21 cellular contexts compared by ENCODE assay signal in genomic region chr6:56897789-56898509, GRCh38. TPM values are rescaled to one million over a fixed set of nuclear protein-coding genes. Genes with fewer than 3 reads are reported as not detected.
"Had no signal": no experiment of that assay in that cellular context is flagged by ENCODE, and none has a peak within 500 bp of the region (broad histone marks: within the 10 kb centered on the region; RNA-seq: fewer than 3 reads in every experiment).

No MANE protein-coding gene starts in this region.

- H3K4me3 ChIP-seq: cardiac muscle cell, SK-N-MC had no signal

- H3K27me3 ChIP-seq: brain microvascular endothelial cell, cardiac muscle cell had no signal

- ATAC-seq: activated CD4-positive, alpha-beta T cell treated with anti-CD3 and anti-CD28 coated beads for 36 hours; activated T-helper 17 cell treated with anti-CD3 and anti-CD28 coated beads, Interleukin-2, amount 50 U/mL, for 72 hours; T-cell had no signal

- DNase-seq: activated CD4-positive, alpha-beta memory T cell treated with anti-CD3 and anti-CD28 coated beads, Interleukin-2, amount 10 ng/mL, durations not matched to agents 7 days and 5 days; activated CD4-positive, alpha-beta T cell treated with anti-CD3 and anti-CD28 coated beads for 36 hours; activated CD4-positive, alpha-beta T cell treated with anti-CD3 and anti-CD28 coated beads, Interleukin-2, amount 50 U/mL, for 1 hour; activated gamma-delta T cell; activated naive CD4-positive, alpha-beta T cell treated with anti-CD3 and anti-CD28 coated beads for 36 hours; activated T-cell treated with anti-CD3 and anti-CD28 coated beads for 4 hours; activated T-cell treated with anti-CD3 and anti-CD28 coated beads, Interleukin-2, amount 50 U/mL, for 48 hours; brain microvascular endothelial cell; Karpas-422; MM.1S; NCI-H1105; NCI-H1436; NCI-H187; NCI-H2081; NCI-H510A treated with DMSO at 0.1 percent for 48 hours; T-cell; T-helper 2 cell had no signal

- H3K27ac ChIP-seq: brain microvascular endothelial cell, cardiac muscle cell, SK-N-MC had no signal

- H3K36me3 ChIP-seq: brain microvascular endothelial cell, cardiac muscle cell had no signal

RNA-seq across cellular contexts. Expression of gene BEND6, which starts 57.0 kb away (rescaled TPM):
- total RNA-seq: activated CD4-positive, alpha-beta memory T cell treated with anti-CD3 and anti-CD28 coated beads, Interleukin-2, amount 10 ng/mL, durations not matched to agents 7 days and 5 days; activated CD4-positive, alpha-beta T cell treated with anti-CD3 and anti-CD28 coated beads for 36 hours; activated CD8-positive, alpha-beta memory T cell treated with anti-CD3 and anti-CD28 coated beads for 36 hours; activated naive CD4-positive, alpha-beta T cell treated with anti-CD3 and anti-CD28 coated beads for 36 hours; T-cell had no signal
